Comparison of ENCODE assay signal across 18 cellular contexts in the genomic region with DNA sequence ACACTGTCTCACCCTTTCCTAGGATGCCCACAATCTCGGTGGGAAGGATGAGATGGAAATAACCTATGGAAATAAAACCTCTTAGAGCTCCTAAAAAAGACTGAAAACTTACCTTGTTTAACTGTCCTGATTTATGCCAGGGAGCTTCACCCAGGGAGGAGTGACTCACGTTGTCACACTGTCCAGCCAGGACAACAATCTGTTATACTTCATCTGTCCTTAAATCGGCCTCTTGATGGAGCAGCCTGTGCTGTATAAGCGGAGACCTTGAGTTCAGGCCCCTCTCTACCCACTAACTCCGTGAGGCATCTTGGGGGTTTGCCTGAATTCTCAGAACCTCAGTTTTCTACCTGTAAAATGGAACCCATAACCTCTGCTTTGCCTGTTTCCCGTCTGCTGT. TPM values are rescaled to one million over a fixed set of nuclear protein-coding genes. Genes with fewer than 3 reads are reported as not detected.
DNase-seq lines count a peak whose midpoint lies in the region; ATAC-seq and TF ChIP-seq lines count a peak whose summit lies in the region.
"Had no signal": no experiment of that assay in that cellular context is flagged by ENCODE, and none has a peak within 500 bp of the region (broad histone marks: within the 10 kb centered on the region; RNA-seq: fewer than 3 reads in every experiment).

No MANE protein-coding gene starts in this region.

- H3K14ac ChIP-seq in IMR-90 (replicated peaks; ENCODE audit: low read depth, low read length): peak overlapping the region; percentile 11

- TF ChIP-seq RAD21 in IMR-90 (IDR thresholded peaks at IDR 0.05; ENCODE audit: low read length): no peak

- peak overlapping the region; percentile 86 for H2BK120ac ChIP-seq in IMR-90 (ENCODE audit: low read depth, low read length)

- BruUV-seq in IMR-90 (replicated peaks; lab: Mats Ljungman, UMichigan): no TSS peak

- DNase-seq in IMR-90: no peak
- no peak for DNase-seq in brain microvascular endothelial cell
- DNase-seq in mesenteric fat pad (ENCODE audit: low spot score): peak; percentile 18
- no peak for DNase-seq in tibial artery
- DNase-seq in CD8-positive, alpha-beta T cell: no peak
- DNase-seq in activated naive CD4-positive, alpha-beta T cell treated with Interleukin-2 at 50 U/mL for 16 hours: no peak
- DNase-seq in RPMI8226: no peak
- DNase-seq: ACHN; BE2C; C1 segment of cervical spinal cord; CD4-positive, CD25-positive, alpha-beta regulatory T cell; DMS79 treated with DMSO at 0.1 percent for 48 hours; GF-D8; H9; KBM-7 had no signal

- H2AFZ ChIP-seq in IMR-90 (replicated peaks; ENCODE audit: low read length, poor library complexity): no peak overlapping the region

- in situ Hi-C loops in IMR-90 (cut with MboI; ENCODE audit: low sequenced_read_pairs): no loop called here
- in situ Hi-C loops in brain microvascular endothelial cell (cut with HindIII; ENCODE audit: low pct_ligation_motif_present, low sequenced_read_pairs): no loop called here

- peak overlapping the region; percentile 98 for H2BK15ac ChIP-seq in IMR-90 (ENCODE audit: low read depth, low read length)

- no peak overlapping the region for H3K9ac ChIP-seq in IMR-90 (ENCODE audit: low read depth, low read length)

- no peaks in the 10 kb centered on the region for H3K79me1 ChIP-seq in IMR-90 (ENCODE audit: low read depth in 1 of 2, low read length in 2 of 2)

- H3K4me1 Mint-ChIP-seq in CD8-positive, alpha-beta T cell (ENCODE audit: low read depth): no peaks in the 10 kb centered on the region
- H3K4me1 Mint-ChIP-seq: CD4-positive, CD25-positive, alpha-beta regulatory T cell; H9; IgD-negative memory B cell had no signal

- H3K9me3 ChIP-seq in IMR-90 (ENCODE audit: control insufficient read depth, insufficient read depth, low read length) (no peaks in the 10 kb centered on the region), tibial artery (no peaks in the 10 kb centered on the region)
- H3K9me3 ChIP-seq in CD8-positive, alpha-beta T cell (ENCODE audit: low read length): no peaks in the 10 kb centered on the region
- H3K9me3 ChIP-seq: BE2C had no signal

- H3K4me1 ChIP-seq in IMR-90 (ENCODE audit: control insufficient read depth, insufficient read depth, low read length) (peaks cover 21% of the 10 kb centered on the region), tibial artery (peaks cover 0 to 39% (median 22%) of the 10 kb centered on the region in 4 donors)
- no peaks in the 10 kb centered on the region for H3K4me1 ChIP-seq in CD8-positive, alpha-beta T cell (ENCODE audit: insufficient read depth, low read length)
- H3K4me1 ChIP-seq: BE2C had no signal

- dilution Hi-C loops in IMR-90 (cut with HindIII; ENCODE audit: low sequenced_read_pairs, unreplicated experiment): no loop called here

- H3K36me3 ChIP-seq in IMR-90 (ENCODE audit: control insufficient read depth, insufficient read depth, low read length) (no peaks in the 10 kb centered on the region), brain microvascular endothelial cell (replicated peaks) (no peaks in the 10 kb centered on the region), tibial artery (no peaks in the 10 kb centered on the region)
- H3K36me3 ChIP-seq in CD8-positive, alpha-beta T cell (ENCODE audit: insufficient read depth, low read length): no peaks in the 10 kb centered on the region
- H3K36me3 ChIP-seq: BE2C had no signal

- peak overlapping the region; percentile 22; the same call in 1 of the 2 replicates for H3K18ac ChIP-seq in IMR-90 (ENCODE audit: low read depth, low read length)

- peak overlapping the region; percentile 87 for H2BK20ac ChIP-seq in IMR-90 (ENCODE audit: low read depth, low read length)

- H3K4me3 Mint-ChIP-seq in CD8-positive, alpha-beta T cell: no peak overlapping the region
- H3K4me3 Mint-ChIP-seq: CD4-positive, CD25-positive, alpha-beta regulatory T cell; H9; IgD-negative memory B cell had no signal

- POLR2A ChIA-PET in IMR-90 (lab: Charles Lee; ENCODE audit: unreplicated experiment): no interaction called here
- POLR2A ChIA-PET in CD8-positive, alpha-beta T cell (lab: Charles Lee): no interaction called here

- no peak overlapping the region for H3K56ac ChIP-seq in IMR-90 (ENCODE audit: extremely low read depth, insufficient read depth, low read length)

- H3K23ac ChIP-seq in IMR-90 (ENCODE audit: low read depth, low read length): peak overlapping the region; percentile 21; the same call in 1 of the 2 replicates

- peak overlapping the region; percentile 87 for H2AK5ac ChIP-seq in IMR-90 (ENCODE audit: low read depth, low read length)

- peak overlapping the region; percentile 26 to 65; a peak in 3 of 4 replicates for H4K8ac ChIP-seq in IMR-90 (ENCODE audit: low read depth in 2 of 2, low read length in 2 of 2)

- peaks cover 10% of the 10 kb centered on the region for H3K9me1 ChIP-seq in IMR-90 (ENCODE audit: insufficient read depth, low read length)

- TF ChIP-seq POLR2A in IMR-90 (IDR thresholded peaks at IDR 0.05; ENCODE audit: low read depth, low read length): no peak

- H3K27me3 Mint-ChIP-seq in CD8-positive, alpha-beta T cell (ENCODE audit: low read depth): peaks cover 13% of the 10 kb centered on the region

- no peak overlapping the region for H3K4me2 ChIP-seq in IMR-90 (ENCODE audit: low read depth, low read length)

- no peak overlapping the region for H3K27ac Mint-ChIP-seq in CD8-positive, alpha-beta T cell
- H3K27ac Mint-ChIP-seq: CD4-positive, CD25-positive, alpha-beta regulatory T cell; H9; IgD-negative memory B cell had no signal

- no peaks in the 10 kb centered on the region for H3K9me3 Mint-ChIP-seq in CD8-positive, alpha-beta T cell
- H3K9me3 Mint-ChIP-seq: IgD-negative memory B cell had no signal

- H4K5ac ChIP-seq in IMR-90 (ENCODE audit: low read depth, low read length): peak overlapping the region; percentile 53

- WGBS in IMR-90 (ENCODE audit: extremely low coverage in 2 of 2, insufficient read length in 1 of 2), 2 experiments: no CpG with 5 or more reads among the region's 6 CpGs

- ATAC-seq in IMR-90 (ENCODE audit: low read depth): no peak
- no peak for ATAC-seq in CD8-positive, alpha-beta T cell
- no peak for ATAC-seq in GM18519 (IDR thresholded peaks at IDR 0.05; ENCODE audit: low FRiP score, unreplicated experiment)

- H3K27ac ChIP-seq in IMR-90 (ENCODE audit: insufficient read depth, low read length): no peak overlapping the region
- H3K27ac ChIP-seq in brain microvascular endothelial cell: peak overlapping the region; percentile 100
- H3K27ac ChIP-seq in tibial artery: peak overlapping the region; percentile 0 to 51
- no peak overlapping the region for H3K27ac ChIP-seq in CD8-positive, alpha-beta T cell (ENCODE audit: low read depth, low read length)

- peak overlapping the region; percentile 42 for H2AK9ac ChIP-seq in IMR-90 (replicated peaks; ENCODE audit: low read depth, low read length, poor library complexity)

- peak overlapping the region; percentile 0 for H2BK5ac ChIP-seq in IMR-90 (ENCODE audit: low read depth, low read length, poor library complexity, severe bottlenecking)

- peak overlapping the region; percentile 75 for H3K4ac ChIP-seq in IMR-90 (ENCODE audit: low read depth, low read length)

- no peaks in the 10 kb centered on the region for H4K20me1 ChIP-seq in IMR-90 (ENCODE audit: insufficient read depth, low read length)

- intact Hi-C loops in IMR-90 (cut with micrococcal nuclease) (no loop called here), tibial artery (cut with DNase I; ENCODE audit: low total_unique reads) (no loop called here)
- intact Hi-C loops in CD8-positive, alpha-beta T cell (cut with DNase I, micrococcal nuclease): no loop called here

- H3K36me3 Mint-ChIP-seq in CD8-positive, alpha-beta T cell: no peaks in the 10 kb centered on the region
- H3K36me3 Mint-ChIP-seq: CD4-positive, CD25-positive, alpha-beta regulatory T cell had no signal

- H3K4me3 ChIP-seq in IMR-90 (ENCODE audit: insufficient read depth, low read depth, low read length) (no peak overlapping the region), brain microvascular endothelial cell (ENCODE audit: low read depth, low read length) (no peak overlapping the region), tibial artery (no peak overlapping the region)
- no peak overlapping the region for H3K4me3 ChIP-seq in CD8-positive, alpha-beta T cell (ENCODE audit: low read depth, low read length)

- H4K91ac ChIP-seq in IMR-90 (ENCODE audit: insufficient read depth, low read depth, low read length): peak overlapping the region; percentile 85

- TF ChIP-seq CTCF in IMR-90 (conservative IDR thresholded peaks at IDR 0.05; ENCODE audit: low read depth, low read length) (no peak), brain microvascular endothelial cell (IDR thresholded peaks at IDR 0.05; ENCODE audit: low read depth, low read length, missing control alignments) (no peak), tibial artery (IDR thresholded peaks at IDR 0.05) (no peak)
- TF ChIP-seq CTCF in CD8-positive, alpha-beta T cell (IDR thresholded peaks at IDR 0.05): no peak

- CTCF ChIA-PET in IMR-90 (lab: Yijun Ruan, JAX): no interaction called here
- CTCF ChIA-PET in CD8-positive, alpha-beta T cell (lab: Charles Lee): no interaction called here

- H3K27me3 ChIP-seq in IMR-90 (ENCODE audit: control insufficient read depth, insufficient read depth, low read length): no peaks in the 10 kb centered on the region
- no peaks in the 10 kb centered on the region for H3K27me3 ChIP-seq in brain microvascular endothelial cell (replicated peaks)
- no peaks in the 10 kb centered on the region for H3K27me3 ChIP-seq in tibial artery
- peaks cover 5% of the 10 kb centered on the region for H3K27me3 ChIP-seq in CD8-positive, alpha-beta T cell (ENCODE audit: insufficient read depth, low read length)

TF ChIP-seq in IMR-90, 13 proteins besides CTCF, POLR2A, EP300 and RAD21 (continues in another document):
- TF ChIP-seq MAZ (IDR thresholded peaks at IDR 0.05; ENCODE audit: borderline replicate concordance, low read depth, low read length): no peak
- no peak for TF ChIP-seq MXI1 (IDR thresholded peaks at IDR 0.05; ENCODE audit: borderline replicate concordance, low read depth, low read length)
- TF ChIP-seq MAFK (IDR thresholded peaks at IDR 0.05; ENCODE audit: low read depth, low read length): no peak
- no peak for TF ChIP-seq FOS (IDR thresholded peaks at IDR 0.05; ENCODE audit: low read depth, low read length)

RNA-seq across cellular contexts. Expression of gene KIAA1755, which starts 9.2 kb away (rescaled TPM):
- 2.2 and 2.5 TPM in 2 replicates for total RNA-seq in IMR-90 (2012; rRNA removed)
- polyA plus RNA-seq in IMR-90 (2012; rRNA removed): 4.7 and 5.1 TPM in 2 replicates
- polyA plus RNA-seq in IMR-90 (2012; cell fraction: cytosol; rRNA removed): 1.7 and 2.4 TPM in 2 replicates
- 18.1 and 26.1 TPM in 2 replicates for polyA plus RNA-seq in IMR-90 (2012; cell fraction: nucleus; rRNA removed; ENCODE audit: low replicate concordance)
- total RNA-seq in mesenteric fat pad: 5.6 TPM
- not detected for total RNA-seq in CD8-positive, alpha-beta T cell
- total RNA-seq: CD4-positive, CD25-positive, alpha-beta regulatory T cell; H1 had no signal
- polyA plus RNA-seq: CD4-positive, CD25-positive, alpha-beta regulatory T cell; IgD-negative memory B cell had no signal

RNA-seq across cellular contexts. Expression of gene BPI, which starts 34.2 kb away (rescaled TPM):
- total RNA-seq in IMR-90 (2012; rRNA removed) (not detected in 2 replicates), mesenteric fat pad (not detected)
- 0.05 and 0.06 TPM in 2 replicates for polyA plus RNA-seq in IMR-90 (2012; rRNA removed)
- polyA plus RNA-seq in IMR-90 (2012; cell fraction: cytosol; rRNA removed): 0.10 TPM in 1 of 2 replicates, not detected in the other
- 0.03 and 0.09 TPM in 2 replicates for polyA plus RNA-seq in IMR-90 (2012; cell fraction: nucleus; rRNA removed; ENCODE audit: low replicate concordance)
- total RNA-seq in CD8-positive, alpha-beta T cell: not detected
- total RNA-seq: CD4-positive, CD25-positive, alpha-beta regulatory T cell; H1; H9 had no signal
- polyA plus RNA-seq: CD4-positive, CD25-positive, alpha-beta regulatory T cell; H1; IgD-negative memory B cell had no signal

Comparison
In these comparisons a context has a peak if more than half of its experiments do, and no peak if none do; other contexts are left out.
1. H3K27ac ChIP-seq: peak in brain microvascular endothelial cell (single experiment) and tibial artery (2 of 2); none in IMR-90 (single experiment) and CD8-positive, alpha-beta T cell (single experiment).